In the genomic region with DNA sequence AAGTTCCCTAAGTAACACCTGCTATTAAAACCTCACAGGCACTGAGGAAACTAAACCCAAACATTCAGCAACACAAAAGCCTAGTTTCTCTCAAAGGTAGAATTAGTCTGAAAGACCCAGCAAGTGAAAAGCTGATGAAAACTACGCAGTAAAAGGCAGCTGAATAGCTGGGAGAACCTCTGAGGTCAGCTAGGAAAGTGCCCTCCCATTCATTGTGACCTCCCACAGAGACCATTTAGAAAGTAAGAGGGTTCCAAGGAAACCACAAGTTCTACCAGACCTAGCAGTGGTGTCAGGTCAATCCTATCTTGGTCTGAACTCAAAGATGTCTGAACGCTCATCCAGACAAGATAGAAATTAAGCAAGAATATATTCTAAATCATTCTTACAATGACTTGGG, we compare ENCODE assay signal across 1 cellular context.
TF ChIP-seq lines count a peak whose summit lies in the region.

No MANE protein-coding gene starts in this region.

TF ChIP-seq in K562, 482 proteins besides CTCF, POLR2A, EP300 and RAD21 (continued from another document):
- TF ChIP-seq, protein P1, sequence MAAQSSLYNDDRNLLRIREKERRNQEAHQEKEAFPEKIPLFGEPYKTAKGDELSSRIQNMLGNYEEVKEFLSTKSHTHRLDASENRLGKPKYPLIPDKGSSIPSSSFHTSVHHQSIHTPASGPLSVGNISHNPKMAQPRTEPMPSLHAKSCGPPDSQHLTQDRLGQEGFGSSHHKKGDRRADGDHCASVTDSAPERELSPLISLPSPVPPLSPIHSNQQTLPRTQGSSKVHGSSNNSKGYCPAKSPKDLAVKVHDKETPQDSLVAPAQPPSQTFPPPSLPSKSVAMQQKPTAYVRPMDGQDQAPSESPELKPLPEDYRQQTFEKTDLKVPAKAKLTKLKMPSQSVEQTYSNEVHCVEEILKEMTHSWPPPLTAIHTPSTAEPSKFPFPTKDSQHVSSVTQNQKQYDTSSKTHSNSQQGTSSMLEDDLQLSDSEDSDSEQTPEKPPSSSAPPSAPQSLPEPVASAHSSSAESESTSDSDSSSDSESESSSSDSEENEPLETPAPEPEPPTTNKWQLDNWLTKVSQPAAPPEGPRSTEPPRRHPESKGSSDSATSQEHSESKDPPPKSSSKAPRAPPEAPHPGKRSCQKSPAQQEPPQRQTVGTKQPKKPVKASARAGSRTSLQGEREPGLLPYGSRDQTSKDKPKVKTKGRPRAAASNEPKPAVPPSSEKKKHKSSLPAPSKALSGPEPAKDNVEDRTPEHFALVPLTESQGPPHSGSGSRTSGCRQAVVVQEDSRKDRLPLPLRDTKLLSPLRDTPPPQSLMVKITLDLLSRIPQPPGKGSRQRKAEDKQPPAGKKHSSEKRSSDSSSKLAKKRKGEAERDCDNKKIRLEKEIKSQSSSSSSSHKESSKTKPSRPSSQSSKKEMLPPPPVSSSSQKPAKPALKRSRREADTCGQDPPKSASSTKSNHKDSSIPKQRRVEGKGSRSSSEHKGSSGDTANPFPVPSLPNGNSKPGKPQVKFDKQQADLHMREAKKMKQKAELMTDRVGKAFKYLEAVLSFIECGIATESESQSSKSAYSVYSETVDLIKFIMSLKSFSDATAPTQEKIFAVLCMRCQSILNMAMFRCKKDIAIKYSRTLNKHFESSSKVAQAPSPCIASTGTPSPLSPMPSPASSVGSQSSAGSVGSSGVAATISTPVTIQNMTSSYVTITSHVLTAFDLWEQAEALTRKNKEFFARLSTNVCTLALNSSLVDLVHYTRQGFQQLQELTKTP (IDR thresholded peaks at IDR 0.05; ENCODE audit: low read depth in 1 of 2, partially characterized antibody in 2 of 2), result no peak
- no peak for TF ChIP-seq ZNF668 (CRISPR knock-in tag; IDR thresholded peaks at IDR 0.05)
- TF ChIP-seq, protein P2, sequence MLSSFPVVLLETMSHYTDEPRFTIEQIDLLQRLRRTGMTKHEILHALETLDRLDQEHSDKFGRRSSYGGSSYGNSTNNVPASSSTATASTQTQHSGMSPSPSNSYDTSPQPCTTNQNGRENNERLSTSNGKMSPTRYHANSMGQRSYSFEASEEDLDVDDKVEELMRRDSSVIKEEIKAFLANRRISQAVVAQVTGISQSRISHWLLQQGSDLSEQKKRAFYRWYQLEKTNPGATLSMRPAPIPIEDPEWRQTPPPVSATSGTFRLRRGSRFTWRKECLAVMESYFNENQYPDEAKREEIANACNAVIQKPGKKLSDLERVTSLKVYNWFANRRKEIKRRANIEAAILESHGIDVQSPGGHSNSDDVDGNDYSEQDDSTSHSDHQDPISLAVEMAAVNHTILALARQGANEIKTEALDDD (IDR thresholded peaks at IDR 0.05), result no peak
